Comparison of ENCODE assay signal across 20 cellular contexts in the genomic region with DNA sequence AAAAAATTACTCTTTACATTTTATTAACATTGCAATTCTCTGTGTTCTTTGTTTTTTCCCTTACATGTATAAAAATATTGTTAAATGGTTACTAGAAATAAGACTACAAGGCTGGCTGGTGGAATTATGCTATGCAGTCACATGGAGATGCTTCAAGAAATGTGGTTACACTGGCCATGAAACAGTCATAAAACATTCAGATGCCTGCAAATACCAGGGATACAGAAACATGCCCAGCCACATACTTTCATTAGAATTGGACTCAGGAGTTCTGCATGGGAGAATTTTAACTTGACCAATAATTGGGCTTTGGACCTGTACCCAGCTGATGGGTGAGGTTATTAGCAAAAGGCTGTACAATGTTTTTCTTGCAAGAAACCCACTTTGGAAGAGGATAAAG.
"Had no signal": no experiment of that assay in that cellular context is flagged by ENCODE, and none has a peak within 500 bp of the region (broad histone marks: within the 10 kb centered on the region; RNA-seq: fewer than 3 reads in every experiment).

No MANE protein-coding gene starts in this region.

- H3K36me3 ChIP-seq: esophagus squamous epithelium, heart left ventricle, left lung, lower lobe of right lung, neutrophil, right atrium auricular region, sigmoid colon had no signal

- H3K4me1 Mint-ChIP-seq: naive thymus-derived CD4-positive, alpha-beta T cell; nephron progenitor cell had no signal

- ATAC-seq: effector memory CD8-positive, alpha-beta T cell; foreskin keratinocyte; heart left ventricle; left lung; lower lobe of right lung; naive thymus-derived CD4-positive, alpha-beta T cell had no signal

- H3K4me3 ChIP-seq: esophagus squamous epithelium, heart left ventricle, left lung, lower lobe of right lung, right atrium auricular region, sigmoid colon had no signal

- H3K27ac Mint-ChIP-seq: dendritic cell treated with granulocyte-macrophage colony-stimulating factor and Interleukin-4, amounts not matched to agents 40 ng/mL and 50 ng/mL, for 4 days; effector memory CD8-positive, alpha-beta T cell; naive thymus-derived CD4-positive, alpha-beta T cell; nephron progenitor cell had no signal

- H3K27me3 ChIP-seq: esophagus squamous epithelium, foreskin keratinocyte, heart left ventricle, left lung, neutrophil, right atrium auricular region, sigmoid colon had no signal

- H3K36me3 Mint-ChIP-seq: naive thymus-derived CD4-positive, alpha-beta T cell had no signal

- H3K27me3 Mint-ChIP-seq: dendritic cell treated with granulocyte-macrophage colony-stimulating factor and Interleukin-4, amounts not matched to agents 40 ng/mL and 50 ng/mL, for 4 days; effector memory CD8-positive, alpha-beta T cell; naive thymus-derived CD4-positive, alpha-beta T cell had no signal

- DNase-seq: cerebellar nuclear complex; effector memory CD8-positive, alpha-beta T cell; esophagus squamous epithelium; heart left ventricle; hippocampal formation; left lung; lower lobe of right lung; mesenchymal stem cell; midbrain; naive thymus-derived CD4-positive, alpha-beta T cell; nephron progenitor cell; sigmoid colon; small intestine; stimulated activated CD4-positive, alpha-beta T cell treated with anti-CD3 and anti-CD28 coated beads, Interleukin-2, amount 100 ng/mL, for 48 hours; stimulated activated naive CD4-positive, alpha-beta T cell treated with Interleukin-2 at 50 U/mL for 16 hours; trophoblast cell had no signal

- H3K4me3 Mint-ChIP-seq: dendritic cell treated with granulocyte-macrophage colony-stimulating factor and Interleukin-4, amounts not matched to agents 40 ng/mL and 50 ng/mL, for 4 days; effector memory CD8-positive, alpha-beta T cell; naive thymus-derived CD4-positive, alpha-beta T cell; nephron progenitor cell had no signal

- H3K27ac ChIP-seq: esophagus squamous epithelium, foreskin keratinocyte, heart left ventricle, left lung, lower lobe of right lung, neutrophil, right atrium auricular region, sigmoid colon had no signal
